In the genomic region with DNA sequence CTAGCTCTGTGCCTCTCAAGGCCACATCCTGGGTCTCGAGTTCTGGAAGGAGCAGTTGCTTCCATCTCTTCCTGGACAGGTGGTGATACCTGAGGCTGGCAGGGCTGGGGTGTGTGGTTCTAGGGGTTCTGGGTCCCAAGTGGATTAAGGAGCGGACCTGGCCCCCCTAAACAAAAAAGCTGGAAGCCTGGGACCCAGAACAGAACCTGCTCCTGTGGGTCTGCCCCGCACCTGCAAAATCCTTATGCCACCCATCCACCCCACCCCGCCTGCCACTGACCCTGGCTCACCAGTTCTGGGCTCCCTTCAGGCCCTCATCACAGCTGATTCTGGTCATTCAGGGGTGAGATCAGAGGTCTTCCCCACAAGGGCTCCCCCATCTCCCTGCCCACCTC, we compare ENCODE assay signal across 2 cellular contexts.
TF ChIP-seq lines count a peak whose summit lies in the region.

No MANE protein-coding gene starts in this region.

TF ChIP-seq in SK-N-SH, 30 proteins besides CTCF, POLR2A, EP300 and RAD21 (continued from another document):
- TF ChIP-seq, protein P1, sequence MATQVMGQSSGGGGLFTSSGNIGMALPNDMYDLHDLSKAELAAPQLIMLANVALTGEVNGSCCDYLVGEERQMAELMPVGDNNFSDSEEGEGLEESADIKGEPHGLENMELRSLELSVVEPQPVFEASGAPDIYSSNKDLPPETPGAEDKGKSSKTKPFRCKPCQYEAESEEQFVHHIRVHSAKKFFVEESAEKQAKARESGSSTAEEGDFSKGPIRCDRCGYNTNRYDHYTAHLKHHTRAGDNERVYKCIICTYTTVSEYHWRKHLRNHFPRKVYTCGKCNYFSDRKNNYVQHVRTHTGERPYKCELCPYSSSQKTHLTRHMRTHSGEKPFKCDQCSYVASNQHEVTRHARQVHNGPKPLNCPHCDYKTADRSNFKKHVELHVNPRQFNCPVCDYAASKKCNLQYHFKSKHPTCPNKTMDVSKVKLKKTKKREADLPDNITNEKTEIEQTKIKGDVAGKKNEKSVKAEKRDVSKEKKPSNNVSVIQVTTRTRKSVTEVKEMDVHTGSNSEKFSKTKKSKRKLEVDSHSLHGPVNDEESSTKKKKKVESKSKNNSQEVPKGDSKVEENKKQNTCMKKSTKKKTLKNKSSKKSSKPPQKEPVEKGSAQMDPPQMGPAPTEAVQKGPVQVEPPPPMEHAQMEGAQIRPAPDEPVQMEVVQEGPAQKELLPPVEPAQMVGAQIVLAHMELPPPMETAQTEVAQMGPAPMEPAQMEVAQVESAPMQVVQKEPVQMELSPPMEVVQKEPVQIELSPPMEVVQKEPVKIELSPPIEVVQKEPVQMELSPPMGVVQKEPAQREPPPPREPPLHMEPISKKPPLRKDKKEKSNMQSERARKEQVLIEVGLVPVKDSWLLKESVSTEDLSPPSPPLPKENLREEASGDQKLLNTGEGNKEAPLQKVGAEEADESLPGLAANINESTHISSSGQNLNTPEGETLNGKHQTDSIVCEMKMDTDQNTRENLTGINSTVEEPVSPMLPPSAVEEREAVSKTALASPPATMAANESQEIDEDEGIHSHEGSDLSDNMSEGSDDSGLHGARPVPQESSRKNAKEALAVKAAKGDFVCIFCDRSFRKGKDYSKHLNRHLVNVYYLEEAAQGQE (IDR thresholded peaks at IDR 0.05; ENCODE audit: low read depth, low read length), result no peak
- TF ChIP-seq SMC3 (IDR thresholded peaks at IDR 0.05; ENCODE audit: low read depth, low read length) (no peak), FOXJ3 (CRISPR knock-in tag; IDR thresholded peaks at IDR 0.05) (no peak), FOSL2 (IDR thresholded peaks at IDR 0.05; ENCODE audit: borderline replicate concordance, low read depth) (no peak), MXI1 (IDR thresholded peaks at IDR 0.05; ENCODE audit: low read depth, low read length) (no peak)
- TF ChIP-seq, protein P2, sequence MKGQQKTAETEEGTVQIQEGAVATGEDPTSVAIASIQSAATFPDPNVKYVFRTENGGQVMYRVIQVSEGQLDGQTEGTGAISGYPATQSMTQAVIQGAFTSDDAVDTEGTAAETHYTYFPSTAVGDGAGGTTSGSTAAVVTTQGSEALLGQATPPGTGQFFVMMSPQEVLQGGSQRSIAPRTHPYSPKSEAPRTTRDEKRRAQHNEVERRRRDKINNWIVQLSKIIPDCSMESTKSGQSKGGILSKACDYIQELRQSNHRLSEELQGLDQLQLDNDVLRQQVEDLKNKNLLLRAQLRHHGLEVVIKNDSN (IDR thresholded peaks at IDR 0.05; ENCODE audit: borderline replicate concordance, low read depth), result no peak
- TF ChIP-seq, protein P3, sequence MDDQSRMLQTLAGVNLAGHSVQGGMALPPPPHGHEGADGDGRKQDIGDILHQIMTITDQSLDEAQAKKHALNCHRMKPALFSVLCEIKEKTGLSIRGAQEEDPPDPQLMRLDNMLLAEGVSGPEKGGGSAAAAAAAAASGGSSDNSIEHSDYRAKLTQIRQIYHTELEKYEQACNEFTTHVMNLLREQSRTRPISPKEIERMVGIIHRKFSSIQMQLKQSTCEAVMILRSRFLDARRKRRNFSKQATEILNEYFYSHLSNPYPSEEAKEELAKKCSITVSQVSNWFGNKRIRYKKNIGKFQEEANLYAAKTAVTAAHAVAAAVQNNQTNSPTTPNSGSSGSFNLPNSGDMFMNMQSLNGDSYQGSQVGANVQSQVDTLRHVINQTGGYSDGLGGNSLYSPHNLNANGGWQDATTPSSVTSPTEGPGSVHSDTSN (IDR thresholded peaks at IDR 0.05), result no peak
TF ChIP-seq in SK-N-SH: peak in this region for 0.

TF ChIP-seq in SK-N-SH treated with all-trans-retinoic acid at 6 μM for 48 hours, 23 proteins besides CTCF, POLR2A, EP300 and RAD21 (continued from another document):
- TF ChIP-seq, protein P4, sequence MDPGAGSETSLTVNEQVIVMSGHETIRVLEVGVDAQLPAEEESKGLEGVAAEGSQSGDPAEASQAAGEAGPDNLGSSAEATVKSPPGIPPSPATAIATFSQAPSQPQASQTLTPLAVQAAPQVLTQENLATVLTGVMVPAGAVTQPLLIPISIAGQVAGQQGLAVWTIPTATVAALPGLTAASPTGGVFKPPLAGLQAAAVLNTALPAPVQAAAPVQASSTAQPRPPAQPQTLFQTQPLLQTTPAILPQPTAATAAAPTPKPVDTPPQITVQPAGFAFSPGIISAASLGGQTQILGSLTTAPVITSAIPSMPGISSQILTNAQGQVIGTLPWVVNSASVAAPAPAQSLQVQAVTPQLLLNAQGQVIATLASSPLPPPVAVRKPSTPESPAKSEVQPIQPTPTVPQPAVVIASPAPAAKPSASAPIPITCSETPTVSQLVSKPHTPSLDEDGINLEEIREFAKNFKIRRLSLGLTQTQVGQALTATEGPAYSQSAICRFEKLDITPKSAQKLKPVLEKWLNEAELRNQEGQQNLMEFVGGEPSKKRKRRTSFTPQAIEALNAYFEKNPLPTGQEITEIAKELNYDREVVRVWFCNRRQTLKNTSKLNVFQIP (CRISPR knock-in tag; IDR thresholded peaks at IDR 0.05; ENCODE audit: borderline replicate concordance, low read depth), result no peak
- TF ChIP-seq RARB (CRISPR knock-in tag; IDR thresholded peaks at IDR 0.05) (no peak), SNAI2 (CRISPR knock-in tag; IDR thresholded peaks at IDR 0.05) (no peak), GLIS3 (CRISPR knock-in tag; IDR thresholded peaks at IDR 0.05) (no peak)
- TF ChIP-seq, protein P5, sequence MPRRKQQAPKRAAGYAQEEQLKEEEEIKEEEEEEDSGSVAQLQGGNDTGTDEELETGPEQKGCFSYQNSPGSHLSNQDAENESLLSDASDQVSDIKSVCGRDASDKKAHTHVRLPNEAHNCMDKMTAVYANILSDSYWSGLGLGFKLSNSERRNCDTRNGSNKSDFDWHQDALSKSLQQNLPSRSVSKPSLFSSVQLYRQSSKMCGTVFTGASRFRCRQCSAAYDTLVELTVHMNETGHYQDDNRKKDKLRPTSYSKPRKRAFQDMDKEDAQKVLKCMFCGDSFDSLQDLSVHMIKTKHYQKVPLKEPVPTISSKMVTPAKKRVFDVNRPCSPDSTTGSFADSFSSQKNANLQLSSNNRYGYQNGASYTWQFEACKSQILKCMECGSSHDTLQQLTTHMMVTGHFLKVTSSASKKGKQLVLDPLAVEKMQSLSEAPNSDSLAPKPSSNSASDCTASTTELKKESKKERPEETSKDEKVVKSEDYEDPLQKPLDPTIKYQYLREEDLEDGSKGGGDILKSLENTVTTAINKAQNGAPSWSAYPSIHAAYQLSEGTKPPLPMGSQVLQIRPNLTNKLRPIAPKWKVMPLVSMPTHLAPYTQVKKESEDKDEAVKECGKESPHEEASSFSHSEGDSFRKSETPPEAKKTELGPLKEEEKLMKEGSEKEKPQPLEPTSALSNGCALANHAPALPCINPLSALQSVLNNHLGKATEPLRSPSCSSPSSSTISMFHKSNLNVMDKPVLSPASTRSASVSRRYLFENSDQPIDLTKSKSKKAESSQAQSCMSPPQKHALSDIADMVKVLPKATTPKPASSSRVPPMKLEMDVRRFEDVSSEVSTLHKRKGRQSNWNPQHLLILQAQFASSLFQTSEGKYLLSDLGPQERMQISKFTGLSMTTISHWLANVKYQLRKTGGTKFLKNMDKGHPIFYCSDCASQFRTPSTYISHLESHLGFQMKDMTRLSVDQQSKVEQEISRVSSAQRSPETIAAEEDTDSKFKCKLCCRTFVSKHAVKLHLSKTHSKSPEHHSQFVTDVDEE (CRISPR knock-in tag; IDR thresholded peaks at IDR 0.05), result no peak
TF ChIP-seq in SK-N-SH treated with all-trans-retinoic acid at 6 μM for 48 hours: peak in this region for 0.
